Comparison of ENCODE assay signal across 18 cellular contexts in genomic region chr20:2599265-2600060, GRCh38. TPM values are rescaled to one million over a fixed set of nuclear protein-coding genes. Genes with fewer than 3 reads are reported as not detected.
DNase-seq lines count a peak whose midpoint lies in the region; ATAC-seq lines count a peak whose summit lies in the region.
"Had no signal": no experiment of that assay in that cellular context is flagged by ENCODE, and none has a peak within 500 bp of the region (broad histone marks: within the 10 kb centered on the region; RNA-seq: fewer than 3 reads in every experiment).

No MANE protein-coding gene starts in this region.

- DNase-seq in AG08396 (ENCODE audit: low spot score) (peak; percentile 12), H7 (peak; percentile 46), SK-N-DZ (ENCODE audit: low spot score) (peak; percentile 69), iPS-NIHi7 (ENCODE audit: extremely low spot score) (peak; percentile 59), OCI-M1 (lab: John Stamatoyannopoulos, UW) (no peak), NCI-H2029 treated with DMSO at 0.1 percent for 48 hours (lab: John Stamatoyannopoulos, UW) (no peak)
- DNase-seq in activated naive CD4-positive, alpha-beta T cell treated with anti-CD3 and anti-CD28 coated beads, Interleukin-2, amount 50 U/mL, for 16 hours = no peak
- DNase-seq: activated CD4-positive, alpha-beta T cell treated with anti-CD3 and anti-CD28 coated beads, Interleukin-2, amount 50 U/mL, for 4 hours; activated naive CD8-positive, alpha-beta T cell treated with anti-CD3 and anti-CD28 coated beads for 36 hours; activated T-cell treated with anti-CD3 and anti-CD28 coated beads, Interleukin-2, amount 50 U/mL, for 1 hour; effector memory CD8-positive, alpha-beta T cell; NCI-H1694 treated with DMSO at 0.1 percent for 48 hours; right cardiac atrium; stimulated activated CD4-positive, alpha-beta T cell treated with anti-CD3 and anti-CD28 coated beads, Interleukin-4, amount 100 ng/mL, for 24 hours had no signal

- no peaks in the 10 kb centered on the region for H3K27me3 ChIP-seq in H7 (ENCODE audit: control insufficient read depth, insufficient read depth, low read length)

- no peak for ATAC-seq in GM18867 (IDR thresholded peaks at IDR 0.05; ENCODE audit: unreplicated experiment)
- ATAC-seq: effector memory CD8-positive, alpha-beta T cell; right cardiac atrium had no signal

- no peaks in the 10 kb centered on the region for H3K36me3 ChIP-seq in H7 (replicated peaks; ENCODE audit: control insufficient read depth, insufficient read depth, low read length)
- H3K36me3 ChIP-seq: neutrophil, thoracic aorta had no signal

- H3K4me3 ChIP-seq in H7 (ENCODE audit: insufficient read depth, low read depth, low read length) = no peak overlapping the region
- H3K4me3 ChIP-seq: SK-N-MC, thoracic aorta had no signal

RNA-seq across cellular contexts. Expression of gene NOP56, which starts 53.0 kb away (rescaled TPM):
- total RNA-seq in H7 (2014; rRNA removed; shearing (Covaris generic)) = 334 and 392 TPM in 2 replicates
- polyA plus RNA-seq in SK-N-DZ (2014; cell fraction: cytosol; rRNA removed) = 390 and 441 TPM in 2 replicates
- 1,635 and 2,094 TPM in 2 replicates for polyA plus RNA-seq in SK-N-DZ (2014; cell fraction: nucleus; rRNA removed)

Comparison
In these comparisons a context has a peak if more than half of its experiments do, and no peak if none do; other contexts are left out.
1. DNase-seq: peak in AG08396 (single experiment), H7 (single experiment), SK-N-DZ (single experiment) and iPS-NIHi7 (single experiment); none in activated naive CD4-positive, alpha-beta T cell treated with anti-CD3 and anti-CD28 coated beads, Interleukin-2, amount 50 U/mL, for 16 hours (single experiment), OCI-M1 (single experiment) and NCI-H2029 treated with DMSO at 0.1 percent for 48 hours (single experiment).